ENCODE assay signal across 16 cellular contexts in genomic region chrX:1477801-1478458, GRCh38. TPM values are rescaled to one million over a fixed set of nuclear protein-coding genes. Genes with fewer than 3 reads are reported as not detected.
DNase-seq lines count a peak whose midpoint lies in the region; ATAC-seq and TF ChIP-seq lines count a peak whose summit lies in the region.
"Had no signal": no experiment of that assay in that cellular context is flagged by ENCODE, and none has a peak within 500 bp of the region (broad histone marks: within the 10 kb centered on the region; RNA-seq: fewer than 3 reads in every experiment).

No MANE protein-coding gene starts in this region.

- ATAC-seq in GM21723 (IDR thresholded peaks at IDR 0.05; ENCODE audit: unreplicated experiment): no peak

- peaks cover 0 to 33% (median 12%) of the 10 kb centered on the region in 11 experiments; a peak in 14 of 22 replicates for H3K9me3 ChIP-seq in BLaER1 treated with 17β-estradiol and CSF1 and Interleukin-3, amounts not matched to agents 10 nM and 100 nM (replicated peaks in 1 of 11)
- H3K9me3 ChIP-seq in esophagus muscularis mucosa: peaks cover 0 to 19% (median 16%) of the 10 kb centered on the region in 4 donors

- TF ChIP-seq CTCF in esophagus muscularis mucosa (IDR thresholded peaks at IDR 0.05): no peak

- intact Hi-C loops in activated CD4-positive, alpha-beta memory T cell treated with anti-CD3 and anti-CD28 coated beads for 36 hours (cut with micrococcal nuclease): no loop called here
- intact Hi-C loops in esophagus muscularis mucosa (cut with DNase I): no loop called here

- no peak overlapping the region for H3K4me3 Mint-ChIP-seq in activated CD4-positive, alpha-beta memory T cell treated with anti-CD3 and anti-CD28 coated beads for 36 hours

- no peaks in the 10 kb centered on the region for H3K27me3 Mint-ChIP-seq in activated CD4-positive, alpha-beta memory T cell treated with anti-CD3 and anti-CD28 coated beads for 36 hours

- DNase-seq in GF-D8 (lab: John Stamatoyannopoulos, UW): peak; percentile 87
- DNase-seq in activated CD4-positive, alpha-beta memory T cell treated with anti-CD3 and anti-CD28 coated beads for 36 hours: no peak
- DNase-seq in esophagus muscularis mucosa (ENCODE audit: extremely low spot score): peak; percentile 77
- no peak for DNase-seq in NCI-H345 (lab: John Stamatoyannopoulos, UW)
- DNase-seq in DMS114 treated with DMSO at 0.1 percent for 48 hours (lab: John Stamatoyannopoulos, UW; ENCODE audit: unreplicated experiment): no peak
- DNase-seq in stimulated activated CD4-positive, alpha-beta T cell treated with anti-CD3 and anti-CD28 coated beads, Interleukin-4, amount 100 ng/mL, for 24 hours: no peak
- DNase-seq: amniotic stem cell; midbrain; NCI-H187; NCI-H748 treated with DMSO at 0.1 percent for 48 hours; stimulated activated CD4-positive, alpha-beta T cell treated with anti-CD3 and anti-CD28 coated beads, Interleukin-2, amount 100 ng/mL, for 24 hours; stimulated activated naive CD4-positive, alpha-beta T cell had no signal

- POLR2A ChIA-PET in activated CD4-positive, alpha-beta memory T cell treated with anti-CD3 and anti-CD28 coated beads for 36 hours (lab: Charles Lee): no interaction called here

- H3K36me3 ChIP-seq in BLaER1 treated with 17β-estradiol and CSF1 and Interleukin-3, amounts not matched to agents 10 nM and 100 nM: peaks cover 0 to 76% (median 57%) of the 10 kb centered on the region in 11 experiments; a peak in 19 of 22 replicates
- no peaks in the 10 kb centered on the region for H3K36me3 ChIP-seq in esophagus muscularis mucosa

- no peak for TF ChIP-seq POLR2A in esophagus muscularis mucosa (IDR thresholded peaks at IDR 0.05; ENCODE audit: low read depth)

- 78% methylated on average over 8 of the region's 8 CpGs for WGBS in esophagus muscularis mucosa

- peaks cover 42% of the 10 kb centered on the region for H3K36me3 Mint-ChIP-seq in activated CD4-positive, alpha-beta memory T cell treated with anti-CD3 and anti-CD28 coated beads for 36 hours

- H3K4me1 Mint-ChIP-seq in activated CD4-positive, alpha-beta memory T cell treated with anti-CD3 and anti-CD28 coated beads for 36 hours (ENCODE audit: low read depth): peaks cover 74% of the 10 kb centered on the region

- TF ChIP-seq EP300 in esophagus muscularis mucosa (IDR thresholded peaks at IDR 0.05): no peak

- CTCF ChIA-PET in activated CD4-positive, alpha-beta memory T cell treated with anti-CD3 and anti-CD28 coated beads for 36 hours (lab: Charles Lee): no interaction called here

- H3K4me1 ChIP-seq in BLaER1 treated with 17β-estradiol and CSF1 and Interleukin-3, amounts not matched to agents 10 nM and 100 nM: peaks cover 39 to 50% (median 46%) of the 10 kb centered on the region in 10 experiments
- peaks cover 0 to 8% (median 3%) of the 10 kb centered on the region in 4 donors for H3K4me1 ChIP-seq in esophagus muscularis mucosa

- no peak overlapping the region for H3K9ac ChIP-seq in BLaER1 treated with 17β-estradiol and CSF1 and Interleukin-3, amounts not matched to agents 10 nM and 100 nM

- no peaks in the 10 kb centered on the region for H3K27me3 ChIP-seq in BLaER1 treated with 17β-estradiol and CSF1 and Interleukin-3, amounts not matched to agents 10 nM and 100 nM
- peaks cover 0 to 9% (median 0%) of the 10 kb centered on the region in 4 donors for H3K27me3 ChIP-seq in esophagus muscularis mucosa

- H3K27ac Mint-ChIP-seq in activated CD4-positive, alpha-beta memory T cell treated with anti-CD3 and anti-CD28 coated beads for 36 hours: peak overlapping the region; percentile 69

- H3K4me3 ChIP-seq in BLaER1 treated with 17β-estradiol and CSF1 and Interleukin-3, amounts not matched to agents 10 nM and 100 nM: no peak overlapping the region
- H3K4me3 ChIP-seq in esophagus muscularis mucosa: no peak overlapping the region

- H3K4me2 ChIP-seq in BLaER1 treated with 17β-estradiol and CSF1 and Interleukin-3, amounts not matched to agents 10 nM and 100 nM: peak overlapping the region in 8 of 11 experiments; percentile 2 to 47 (median 22); a peak in 6 of 22 replicates

- peaks cover 0 to 51% (median 35%) of the 10 kb centered on the region in 11 experiments; a peak in 15 of 22 replicates for H4K20me1 ChIP-seq in BLaER1 treated with 17β-estradiol and CSF1 and Interleukin-3, amounts not matched to agents 10 nM and 100 nM

- peaks cover 28% of the 10 kb centered on the region for H3K9me3 Mint-ChIP-seq in activated CD4-positive, alpha-beta memory T cell treated with anti-CD3 and anti-CD28 coated beads for 36 hours

- H3K27ac ChIP-seq in BLaER1 treated with 17β-estradiol and CSF1 and Interleukin-3, amounts not matched to agents 10 nM and 100 nM: peak overlapping the region in 2 of 11 experiments; percentile 28 to 34; a peak in 3 of 22 replicates
- no peak overlapping the region for H3K27ac ChIP-seq in esophagus muscularis mucosa (replicated peaks in 1 of 4)

RNA-seq across cellular contexts. Expression of gene ASMTL, which starts 25.2 kb away (rescaled TPM):
- total RNA-seq in activated CD4-positive, alpha-beta memory T cell treated with anti-CD3 and anti-CD28 coated beads for 36 hours: 10 to 100 TPM; 65.2 to 67.4 TPM
- total RNA-seq in esophagus muscularis mucosa: 10 to 100 TPM; 28.7 to 52.2 (median 32.8) TPM

RNA-seq across cellular contexts. Expression of gene P2RY8, which starts 59.1 kb away (rescaled TPM):
- 10 to 100 TPM; 30.2 to 32.7 TPM for total RNA-seq in activated CD4-positive, alpha-beta memory T cell treated with anti-CD3 and anti-CD28 coated beads for 36 hours
- total RNA-seq in esophagus muscularis mucosa: 1 to 10 TPM in 3 of 4 donors, under 1 TPM in 1; 0.63 to 3.1 (median 1.9) TPM
- total RNA-seq: fibroblast of villous mesenchyme, pulmonary artery endothelial cell had no signal

Comparison
In these comparisons a context has a peak if more than half of its experiments do, and no peak if none do; other contexts are left out.
1. DNase-seq: peak in GF-D8 (single experiment) and esophagus muscularis mucosa (single experiment); none in activated CD4-positive, alpha-beta memory T cell treated with anti-CD3 and anti-CD28 coated beads for 36 hours (single experiment), NCI-H345 (single experiment), DMS114 treated with DMSO at 0.1 percent for 48 hours (single experiment) and stimulated activated CD4-positive, alpha-beta T cell treated with anti-CD3 and anti-CD28 coated beads, Interleukin-4, amount 100 ng/mL, for 24 hours (single experiment).
2. RNA of gene P2RY8, which starts 59.1 kb away (total RNA-seq): 30.2 to 32.7 TPM in activated CD4-positive, alpha-beta memory T cell treated with anti-CD3 and anti-CD28 coated beads for 36 hours; 0.63 to 3.1 TPM in esophagus muscularis mucosa; every median in the first group is over 4 times any median in the second.